In genomic region chr5:176440932-176441706, GRCh38 we compare ENCODE assay signal across 25 cellular contexts. TPM values are rescaled to one million over a fixed set of nuclear protein-coding genes. Genes with fewer than 3 reads are reported as not detected.
A peak's percentile ranks its signal among the peaks of the same experiment; 100 is the strongest.
DNase-seq lines count a peak whose midpoint lies in the region; ATAC-seq and TF ChIP-seq lines count a peak whose summit lies in the region.
"Had no signal": no experiment of that assay in that cellular context is flagged by ENCODE, and none has a peak within 500 bp of the region (broad histone marks: within the 10 kb centered on the region; RNA-seq: fewer than 3 reads in every experiment).

No MANE protein-coding gene starts in this region.

- no peak overlapping the region for H3T11ph ChIP-seq in H9 (ENCODE audit: low read length)

- no peak overlapping the region for H4K8ac ChIP-seq in H9 (replicated peaks; ENCODE audit: insufficient read length, low read depth, low read length)

- no peaks in the 10 kb centered on the region for H3K23me2 ChIP-seq in H9 (ENCODE audit: insufficient read length, low read depth, low read length, poor library complexity, severe bottlenecking)

- H3K4me3 Mint-ChIP-seq in H9: peak overlapping the region in 1 of 2 experiments; percentile 45; a peak in 1 of 5 replicates
- H3K4me3 Mint-ChIP-seq in endodermal cell: peak overlapping the region; percentile 31
- no peak overlapping the region for H3K4me3 Mint-ChIP-seq in neural progenitor cell
- H3K4me3 Mint-ChIP-seq: activated CD4-positive, alpha-beta T cell treated with anti-CD3 and anti-CD28 coated beads, Interleukin-2, amount 10 ng/mL, durations not matched to agents 24 days and 14 days; activated T-helper 1 cell treated with anti-CD3 and anti-CD28 coated beads, Interleukin-12 subunit alpha, Interleukin-12 subunit beta, Interleukin-2, Interleukin-4 antibody, amounts not matched to agents 30 ng/mL and 10 ng/mL and 1 ng/mL, durations not matched to agents 14 hours and 24 hours and 36 hours; CD8-positive, alpha-beta T cell; dendritic cell treated with granulocyte-macrophage colony-stimulating factor and Interleukin-4, amounts not matched to agents 40 ng/mL and 50 ng/mL, for 4 days; memory B cell; T-helper 2 cell treated with Interferon-gamma antibody and Interleukin-4, amounts not matched to agents 5 μg/mL and 100 μg/mL, for 36 hours had no signal

- H2BK20ac ChIP-seq in H9 (ENCODE audit: low read depth, low read length, poor library complexity, severe bottlenecking): no peak overlapping the region

- H3K27me3 Mint-ChIP-seq in H9 (ENCODE audit: low read depth) (peaks cover 7% of the 10 kb centered on the region), endodermal cell (ENCODE audit: insufficient read depth) (no peaks in the 10 kb centered on the region), neural progenitor cell (ENCODE audit: insufficient read depth, low read depth) (no peaks in the 10 kb centered on the region)
- H3K27me3 Mint-ChIP-seq: dendritic cell treated with granulocyte-macrophage colony-stimulating factor and Interleukin-4, amounts not matched to agents 40 ng/mL and 50 ng/mL, for 4 days had no signal

- H3K18ac ChIP-seq in H9 (ENCODE audit: insufficient read length, low read depth, low read length): no peak overlapping the region

- H3K9ac ChIP-seq in H9 (ENCODE audit: extremely low read depth, insufficient read length, low read length) (no peak overlapping the region), OCI-LY1 (ENCODE audit: low read length) (no peak overlapping the region), endodermal cell (ENCODE audit: extremely low read depth, low read length, poor library complexity, severe bottlenecking) (no peak overlapping the region), neural progenitor cell (no peak overlapping the region)
- H3K9ac ChIP-seq: SK-N-SH had no signal

- no peak overlapping the region for H2BK5ac ChIP-seq in H9 (ENCODE audit: insufficient read length, low read length)

- H3K4me3 ChIP-seq in OCI-LY1 (ENCODE audit: low read depth, low read length, poor library complexity, severe bottlenecking) (no peak overlapping the region), endodermal cell (ENCODE audit: low read length) (peak overlapping the region; percentile 19), neural progenitor cell (no peak overlapping the region)

- H3K9me3 ChIP-seq in H9 (ENCODE audit: control insufficient read depth, low read depth, low read length): no peaks in the 10 kb centered on the region
- no peaks in the 10 kb centered on the region for H3K9me3 ChIP-seq in OCI-LY1 (ENCODE audit: low read length)
- H3K9me3 ChIP-seq in endodermal cell (ENCODE audit: control insufficient read depth, low read length): peaks cover 7% of the 10 kb centered on the region
- no peaks in the 10 kb centered on the region for H3K9me3 ChIP-seq in neural progenitor cell (ENCODE audit: low read depth)
- H3K9me3 ChIP-seq: SK-N-SH had no signal

- H3K79me1 ChIP-seq in H9 (ENCODE audit: insufficient read depth, low read depth, low read length, poor library complexity, severe bottlenecking): no peaks in the 10 kb centered on the region

- H4K20me1 ChIP-seq in H9 (ENCODE audit: control insufficient read depth, insufficient read depth, insufficient read length) (no peaks in the 10 kb centered on the region), OCI-LY1 (ENCODE audit: insufficient read depth, low read length) (no peaks in the 10 kb centered on the region), neural progenitor cell (ENCODE audit: low read depth) (no peaks in the 10 kb centered on the region)

- H3F3A ChIP-seq in OCI-LY1 (ENCODE audit: insufficient read depth, low read length): 0 out of 2 replicates have a peak, but pooled peaks cover 3% of the 10 kb centered on the region
- H3F3A ChIP-seq in neural progenitor cell (ENCODE audit: low read depth): peaks cover 12% of the 10 kb centered on the region

- DNase-seq in H9 (no peak), endodermal cell (peak; percentile 48), neural progenitor cell (ENCODE audit: low spot score) (no peak), UCSD-AML1 (lab: John Stamatoyannopoulos, UW; ENCODE audit: unreplicated experiment) (no peak)
- no peak for DNase-seq in effector CD8-positive, alpha-beta T cell (lab: John Stamatoyannopoulos, UW)
- DNase-seq: activated CD4-positive, alpha-beta T cell treated with anti-CD3 and anti-CD28 coated beads, Interleukin-2, amount 10 ng/mL, durations not matched to agents 24 days and 14 days; activated naive CD4-positive, alpha-beta T cell treated with anti-CD3 and anti-CD28 coated beads, Interleukin-2, amount 50 U/mL, for 16 hours; caudate nucleus; kidney glomerular epithelial cell; NCI-H1417; NCI-H2081 treated with DMSO at 0.1 percent for 48 hours; NCI-H524; SK-N-SH had no signal

- H3K9me3 Mint-ChIP-seq in H9 (no peaks in the 10 kb centered on the region), endodermal cell (peaks cover 8% of the 10 kb centered on the region), neural progenitor cell (no peaks in the 10 kb centered on the region)
- H3K9me3 Mint-ChIP-seq: activated T-helper 1 cell treated with anti-CD3 and anti-CD28 coated beads, Interleukin-12 subunit alpha, Interleukin-12 subunit beta, Interleukin-2, Interleukin-4 antibody, amounts not matched to agents 30 ng/mL and 10 ng/mL and 1 ng/mL, durations not matched to agents 14 hours and 24 hours and 36 hours; CD8-positive, alpha-beta T cell; dendritic cell treated with granulocyte-macrophage colony-stimulating factor and Interleukin-4, amounts not matched to agents 40 ng/mL and 50 ng/mL, for 4 days; IgD-negative memory B cell; memory B cell; T-helper 2 cell treated with Interferon-gamma antibody and Interleukin-4, amounts not matched to agents 5 μg/mL and 100 μg/mL, for 36 hours had no signal

- H3K4me1 Mint-ChIP-seq in H9 (peaks cover 16 to 22% of the 10 kb centered on the region in 2 experiments), endodermal cell (peaks cover 22% of the 10 kb centered on the region), neural progenitor cell (peaks cover 11% of the 10 kb centered on the region)

- H2AFZ ChIP-seq in H9 (ENCODE audit: low read length) (no peak overlapping the region), OCI-LY1 (ENCODE audit: low read length) (no peak overlapping the region), neural progenitor cell (replicated peaks) (peak overlapping the region; percentile 86)

- H3K36me3 ChIP-seq in OCI-LY1 (ENCODE audit: insufficient read depth, low read length) (no peaks in the 10 kb centered on the region), endodermal cell (ENCODE audit: control insufficient read depth, insufficient read depth, low read length) (no peaks in the 10 kb centered on the region), neural progenitor cell (no peaks in the 10 kb centered on the region)
- H3K36me3 ChIP-seq: WERI-Rb-1 had no signal

- no peaks in the 10 kb centered on the region for H3K9me2 ChIP-seq in OCI-LY1 (ENCODE audit: low read depth, low read length)
- H3K9me2 ChIP-seq: SK-N-SH had no signal

- no peak overlapping the region for H3K14ac ChIP-seq in H9 (ENCODE audit: insufficient read depth, low read length)

- peak overlapping the region; percentile 17 for H3K4me2 ChIP-seq in H9 (ENCODE audit: insufficient read depth, insufficient read length, low read length)
- 0 out of 2 replicates have a peak overlapping the region, but pooled peaks have one; percentile 20 for H3K4me2 ChIP-seq in OCI-LY1 (ENCODE audit: low read length)
- no peak overlapping the region for H3K4me2 ChIP-seq in neural progenitor cell
- H3K4me2 ChIP-seq: SK-N-SH had no signal

- no peak overlapping the region for H2BK12ac ChIP-seq in H9 (ENCODE audit: insufficient read length, low read depth, low read length)

- no peak overlapping the region for H3K23ac ChIP-seq in H9 (ENCODE audit: insufficient read length, low read depth, low read length)

- H3K79me2 ChIP-seq in H9 (ENCODE audit: insufficient read depth, low read length) (no peaks in the 10 kb centered on the region), OCI-LY1 (ENCODE audit: insufficient read depth, low read length) (no peaks in the 10 kb centered on the region), neural progenitor cell (ENCODE audit: low read depth) (peaks cover 2% of the 10 kb centered on the region)

- no peaks in the 10 kb centered on the region; a peak in 2 of 7 replicates for H3K36me3 Mint-ChIP-seq in H9 (ENCODE audit: insufficient read depth in 1 of 3, low read depth in 3 of 3)
- H3K36me3 Mint-ChIP-seq in endodermal cell (ENCODE audit: low read depth): peaks cover 2% of the 10 kb centered on the region
- no peaks in the 10 kb centered on the region for H3K36me3 Mint-ChIP-seq in neural progenitor cell
- H3K36me3 Mint-ChIP-seq: CD8-positive, alpha-beta T cell; IgD-negative memory B cell; memory B cell had no signal

- H3K27me3 ChIP-seq in H9 (ENCODE audit: insufficient read depth, low read length) (no peaks in the 10 kb centered on the region), OCI-LY1 (ENCODE audit: insufficient read depth, low read length) (no peaks in the 10 kb centered on the region), endodermal cell (ENCODE audit: control insufficient read depth, insufficient read depth, low read length, poor library complexity, severe bottlenecking) (no peaks in the 10 kb centered on the region), neural progenitor cell (no peaks in the 10 kb centered on the region)

- H3K27ac Mint-ChIP-seq in H9 (no peak overlapping the region), endodermal cell (peak overlapping the region; percentile 46), neural progenitor cell (peak overlapping the region; percentile 50)
- H3K27ac Mint-ChIP-seq: activated CD4-positive, alpha-beta T cell treated with anti-CD3 and anti-CD28 coated beads, Interleukin-2, amount 10 ng/mL, durations not matched to agents 24 days and 14 days; activated T-helper 1 cell treated with anti-CD3 and anti-CD28 coated beads, Interleukin-12 subunit alpha, Interleukin-12 subunit beta, Interleukin-2, Interleukin-4 antibody, amounts not matched to agents 30 ng/mL and 10 ng/mL and 1 ng/mL, durations not matched to agents 14 hours and 24 hours and 36 hours; CD8-positive, alpha-beta T cell; dendritic cell treated with granulocyte-macrophage colony-stimulating factor and Interleukin-4, amounts not matched to agents 40 ng/mL and 50 ng/mL, for 4 days; memory B cell; T-helper 2 cell treated with Interferon-gamma antibody and Interleukin-4, amounts not matched to agents 5 μg/mL and 100 μg/mL, for 36 hours had no signal

- H3K4me1 ChIP-seq in H9 (ENCODE audit: insufficient read depth, low read length): peaks cover 6% of the 10 kb centered on the region; the same call in 1 of the 2 replicates
- H3K4me1 ChIP-seq in OCI-LY1 (ENCODE audit: insufficient read depth, low read length, severe bottlenecking): peaks cover 31% of the 10 kb centered on the region
- peaks cover 18% of the 10 kb centered on the region for H3K4me1 ChIP-seq in endodermal cell (ENCODE audit: control insufficient read depth, insufficient read depth, low read length)
- H3K4me1 ChIP-seq in neural progenitor cell: peaks cover 9% of the 10 kb centered on the region

- ATAC-seq in GM21576 (IDR thresholded peaks at IDR 0.05; ENCODE audit: unreplicated experiment): no peak
- ATAC-seq: CD8-positive, alpha-beta T cell had no signal

- no peak overlapping the region for H3K4ac ChIP-seq in H9 (ENCODE audit: low read depth, low read length)

- no peak overlapping the region for H3K56ac ChIP-seq in H9 (ENCODE audit: insufficient read length, low read depth, low read length)

- no CpG with 5 or more reads among the region's 10 CpGs for WGBS in H9 (ENCODE audit: extremely low coverage, insufficient read length, low lambda C conversion rate)
- WGBS in endodermal cell (ENCODE audit: insufficient coverage in 1 of 2, insufficient read length in 1 of 2), 2 experiments: 89 to 92% methylated on average over 9 to 10 of the region's 10 CpGs

- no peak overlapping the region for H2BK15ac ChIP-seq in H9 (ENCODE audit: low read depth, low read length)

- H3K27ac ChIP-seq in H9 (ENCODE audit: insufficient read length, low read depth, low read length): no peak overlapping the region
- peak overlapping the region; percentile 44 for H3K27ac ChIP-seq in OCI-LY1 (ENCODE audit: low read depth, low read length, poor library complexity, severe bottlenecking)
- no peak overlapping the region for H3K27ac ChIP-seq in endodermal cell (ENCODE audit: low read depth, low read length)
- no peak overlapping the region for H3K27ac ChIP-seq in neural progenitor cell
- H3K27ac ChIP-seq: epithelial cell of prostate, HL-60, RWPE1 had no signal

- no peak overlapping the region for H4K5ac ChIP-seq in H9 (ENCODE audit: insufficient read length, low read depth, low read length)

- TF ChIP-seq CTCF in H9 (conservative IDR thresholded peaks at IDR 0.05) (no peak), OCI-LY1 (IDR thresholded peaks at IDR 0.05; ENCODE audit: low read length) (no peak), endodermal cell (conservative IDR thresholded peaks at IDR 0.05) (no peak), neural progenitor cell (IDR thresholded peaks at IDR 0.05) (no peak)

- no peak overlapping the region for H2AK5ac ChIP-seq in H9 (ENCODE audit: insufficient read length, low read length)

- H2BK120ac ChIP-seq in H9 (ENCODE audit: low read depth, low read length, poor library complexity, severe bottlenecking): no peak overlapping the region

- no peak overlapping the region for H4K91ac ChIP-seq in H9 (ENCODE audit: insufficient read length, low read depth, low read length)

RNA-seq across cellular contexts. Expression of gene FAF2, which starts 7.1 kb away (rescaled TPM):
- total RNA-seq in H9 (2021): 42.4 and 44.4 TPM in 2 replicates
- 10 to 100 TPM; 42.9 to 53.0 TPM for total RNA-seq in endodermal cell
- polyA plus RNA-seq in endodermal cell (2013, experiment 1 of 2): 37.6 TPM
- 35.7 TPM for polyA plus RNA-seq in endodermal cell (2013, experiment 2 of 2)
- total RNA-seq in neural progenitor cell (ENCODE audit: low replicate concordance): 32.3 and 33.4 TPM in 2 replicates

RNA-seq across cellular contexts. Expression of gene CLTB, which starts 24.8 kb away (rescaled TPM):
- total RNA-seq in H9 (2021) (31.6 and 34.5 TPM in 2 replicates), endodermal cell (10 to 100 TPM; 40.9 to 49.7 TPM), neural progenitor cell (ENCODE audit: low replicate concordance) (12.6 and 29.2 TPM in 2 replicates)
- polyA plus RNA-seq in endodermal cell (2013, experiment 1 of 2): 32.9 TPM
- polyA plus RNA-seq in endodermal cell (2013, experiment 2 of 2): 36.2 TPM

RNA-seq across cellular contexts. Expression of gene HIGD2A, which starts 52.6 kb away (rescaled TPM):
- 92.3 and 92.8 TPM in 2 replicates for total RNA-seq in H9 (2021)
- total RNA-seq in endodermal cell: 100 to 1,000 TPM; 101 to 102 TPM
- 139 TPM for polyA plus RNA-seq in endodermal cell (2013, experiment 1 of 2)
- 127 TPM for polyA plus RNA-seq in endodermal cell (2013, experiment 2 of 2)
- 40.1 and 65.6 TPM in 2 replicates for total RNA-seq in neural progenitor cell (ENCODE audit: low replicate concordance)

RNA-seq across cellular contexts. Expression of gene NOP16, which starts 52.7 kb away (rescaled TPM):
- 104 and 114 TPM in 2 replicates for total RNA-seq in H9 (2021)
- 10 to 100 TPM; 18.6 to 31.3 TPM for total RNA-seq in endodermal cell
- polyA plus RNA-seq in endodermal cell (2013, experiment 1 of 2): 19.3 TPM
- 19.2 TPM for polyA plus RNA-seq in endodermal cell (2013, experiment 2 of 2)
- total RNA-seq in neural progenitor cell (ENCODE audit: low replicate concordance): 10.3 and 14.5 TPM in 2 replicates

Comparison
In these comparisons a context has a peak if more than half of its experiments do, and no peak if none do; other contexts are left out.
1. H3K27ac Mint-ChIP-seq: peak in endodermal cell (single experiment) and neural progenitor cell (single experiment); none in H9 (0 of 3).